Comparison of ENCODE assay signal across 12 cellular contexts in the genomic region with DNA sequence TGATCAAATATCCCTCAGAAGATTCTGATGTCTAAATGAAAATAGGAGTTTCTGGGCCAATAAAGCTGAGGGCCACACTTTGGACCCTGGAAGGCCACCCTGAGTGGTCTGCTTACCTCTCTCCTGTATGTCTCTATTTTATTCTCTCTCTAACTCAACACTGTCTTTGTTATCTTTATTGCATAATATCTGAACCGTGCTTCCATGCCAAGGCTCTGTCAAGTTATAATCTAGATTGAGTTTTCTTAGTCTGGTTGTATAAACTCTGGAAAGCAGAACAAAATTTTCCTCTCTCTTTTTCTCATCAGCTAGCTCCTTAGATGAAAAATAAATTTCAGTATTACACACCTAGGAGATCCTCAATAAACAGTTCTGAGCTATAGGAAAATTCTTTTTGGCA. TPM values are rescaled to one million over a fixed set of nuclear protein-coding genes. Genes with fewer than 3 reads are reported as not detected.
DNase-seq lines count a peak whose midpoint lies in the region; ATAC-seq and TF ChIP-seq lines count a peak whose summit lies in the region.
"Had no signal": no experiment of that assay in that cellular context is flagged by ENCODE, and none has a peak within 500 bp of the region (broad histone marks: within the 10 kb centered on the region; RNA-seq: fewer than 3 reads in every experiment).

No MANE protein-coding gene starts in this region.

- no peak for DNase-seq in SK-N-MC (ENCODE audit: low read depth, low spot score)
- no peak for DNase-seq in neural crest cell (ENCODE audit: low read depth, low spot score)
- no peak for DNase-seq in uterus
- DNase-seq in GOT3 (lab: John Stamatoyannopoulos, UW): no peak
- no peak for DNase-seq in inferior parietal cortex (ENCODE audit: extremely low spot score)
- no peak for DNase-seq in 8988T
- DNase-seq: activated CD4-positive, alpha-beta T cell treated with anti-CD3 and anti-CD28 coated beads, Interleukin-2, amount 50 U/mL, for 48 hours; activated gamma-delta T cell; cerebellar nuclear complex; T-helper 2 cell had no signal

- H3K9me3 Mint-ChIP-seq in neural crest cell: no peaks in the 10 kb centered on the region
- H3K9me3 Mint-ChIP-seq: stimulated activated naive CD8-positive, alpha-beta T cell treated with anti-CD3 and anti-CD28 coated beads, Interleukin-15, Interleukin-2, amounts not matched to agents 100 ng/mL and 50 ng/mL, for 24 hours had no signal

- H3K9me3 ChIP-seq in SK-N-MC (ENCODE audit: low read depth, low read length) (no peaks in the 10 kb centered on the region), gastroesophageal sphincter (no peaks in the 10 kb centered on the region), uterus (no peaks in the 10 kb centered on the region)

- H3K4me1 ChIP-seq in gastroesophageal sphincter (peaks cover 7 to 37% (median 15%) of the 10 kb centered on the region in 3 donors), uterus (no peaks in the 10 kb centered on the region)

- TF ChIP-seq EP300 in gastroesophageal sphincter (IDR thresholded peaks at IDR 0.05): no peak

- peak overlapping the region; percentile 70 for H3K4me3 ChIP-seq in SK-N-MC
- no peak overlapping the region for H3K4me3 ChIP-seq in gastroesophageal sphincter
- H3K4me3 ChIP-seq in uterus: no peak overlapping the region

- no peaks in the 10 kb centered on the region for H3K27me3 Mint-ChIP-seq in neural crest cell (ENCODE audit: low read depth)

- no peak for TF ChIP-seq POLR2A in gastroesophageal sphincter (IDR thresholded peaks at IDR 0.05)
- no peak for TF ChIP-seq POLR2A in uterus (IDR thresholded peaks at IDR 0.05)

- intact Hi-C loops in uterus (cut with DNase I; ENCODE audit: low total_unique reads): no loop called here

- WGBS in gastroesophageal sphincter (ENCODE audit: low coverage in 1 of 2), 2 donors: 0% methylated on average over 1 of the region's 1 CpG; no CpG with 5 or more reads in 1 of the 2 donors

- H3K4me1 Mint-ChIP-seq in neural crest cell: peaks cover 44% of the 10 kb centered on the region

- H3K9ac ChIP-seq in SK-N-MC (ENCODE audit: insufficient read length): peak overlapping the region; percentile 43

- H3K27ac ChIP-seq in SK-N-MC (peak overlapping the region; percentile 92), gastroesophageal sphincter (peak overlapping the region; percentile 73 to 80 (median 76)), uterus (peak overlapping the region; percentile 8 to 61)

- H3K36me3 Mint-ChIP-seq in neural crest cell (ENCODE audit: low read depth): no peaks in the 10 kb centered on the region

- peak; percentile 59 for ATAC-seq in gastroesophageal sphincter

- H3K27ac Mint-ChIP-seq in neural crest cell (ENCODE audit: unreplicated experiment): peak overlapping the region; percentile 9
- H3K27ac Mint-ChIP-seq: stimulated activated naive CD8-positive, alpha-beta T cell treated with anti-CD3 and anti-CD28 coated beads, Interleukin-15, Interleukin-2, amounts not matched to agents 100 ng/mL and 50 ng/mL, for 24 hours had no signal

- H3K27me3 ChIP-seq in gastroesophageal sphincter (no peaks in the 10 kb centered on the region), uterus (no peaks in the 10 kb centered on the region)

- peak overlapping the region; percentile 73 for H3K4me3 Mint-ChIP-seq in neural crest cell
- H3K4me3 Mint-ChIP-seq: stimulated activated naive CD8-positive, alpha-beta T cell treated with anti-CD3 and anti-CD28 coated beads, Interleukin-15, Interleukin-2, amounts not matched to agents 100 ng/mL and 50 ng/mL, for 24 hours had no signal

- no peaks in the 10 kb centered on the region for H3K36me3 ChIP-seq in SK-N-MC (ENCODE audit: insufficient read depth, low read length)
- no peaks in the 10 kb centered on the region for H3K36me3 ChIP-seq in gastroesophageal sphincter
- no peaks in the 10 kb centered on the region for H3K36me3 ChIP-seq in uterus

- TF ChIP-seq CTCF in gastroesophageal sphincter (IDR thresholded peaks at IDR 0.05) (no peak), neural crest cell (conservative IDR thresholded peaks at IDR 0.05) (no peak), uterus (IDR thresholded peaks at IDR 0.05) (no peak)

RNA-seq across cellular contexts. Expression of gene ACTL6A, which starts 36.2 kb away (rescaled TPM):
- 10 to 100 TPM; 26.1 to 33.5 (median 29.9) TPM for total RNA-seq in gastroesophageal sphincter
- total RNA-seq in neural crest cell: 103 and 111 TPM in 2 replicates
- total RNA-seq in uterus: 10 to 100 TPM; 38.7 to 84.5 (median 51.2) TPM

Comparison
In these comparisons a context has a peak if more than half of its experiments do, and no peak if none do; other contexts are left out.
1. H3K27ac ChIP-seq: peak in every context shown above with its lines; median percentile 92 in SK-N-MC; 76 in gastroesophageal sphincter; 34 in uterus.